In the genomic region with DNA sequence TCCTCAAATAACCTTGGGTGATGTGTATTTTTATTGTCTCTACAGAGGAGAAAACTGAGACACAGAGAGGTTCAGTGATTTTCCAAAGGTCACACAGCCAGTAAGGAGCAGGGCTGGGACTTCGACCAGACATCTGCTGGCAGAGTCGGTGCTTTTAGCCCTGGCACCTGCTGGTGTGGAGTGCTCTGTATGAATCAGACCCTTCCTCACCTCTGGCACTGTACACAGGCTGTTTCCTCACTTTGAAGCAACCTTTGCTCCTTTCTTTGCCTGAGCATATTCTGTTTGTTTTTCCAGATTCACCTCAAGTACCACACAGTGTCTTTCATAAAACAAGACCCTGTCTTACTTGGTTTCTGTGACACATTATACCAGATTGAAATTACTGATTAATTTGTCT, we compare ENCODE assay signal across 1 cellular context.
A peak's percentile ranks its signal among the peaks of the same experiment; 100 is the strongest.
TF ChIP-seq lines count a peak whose summit lies in the region.

No MANE protein-coding gene starts in this region.

TF ChIP-seq in HepG2, 621 proteins besides CTCF, POLR2A, EP300 and RAD21 (continued from another document and continues in another):
- TF ChIP-seq, protein P1, sequence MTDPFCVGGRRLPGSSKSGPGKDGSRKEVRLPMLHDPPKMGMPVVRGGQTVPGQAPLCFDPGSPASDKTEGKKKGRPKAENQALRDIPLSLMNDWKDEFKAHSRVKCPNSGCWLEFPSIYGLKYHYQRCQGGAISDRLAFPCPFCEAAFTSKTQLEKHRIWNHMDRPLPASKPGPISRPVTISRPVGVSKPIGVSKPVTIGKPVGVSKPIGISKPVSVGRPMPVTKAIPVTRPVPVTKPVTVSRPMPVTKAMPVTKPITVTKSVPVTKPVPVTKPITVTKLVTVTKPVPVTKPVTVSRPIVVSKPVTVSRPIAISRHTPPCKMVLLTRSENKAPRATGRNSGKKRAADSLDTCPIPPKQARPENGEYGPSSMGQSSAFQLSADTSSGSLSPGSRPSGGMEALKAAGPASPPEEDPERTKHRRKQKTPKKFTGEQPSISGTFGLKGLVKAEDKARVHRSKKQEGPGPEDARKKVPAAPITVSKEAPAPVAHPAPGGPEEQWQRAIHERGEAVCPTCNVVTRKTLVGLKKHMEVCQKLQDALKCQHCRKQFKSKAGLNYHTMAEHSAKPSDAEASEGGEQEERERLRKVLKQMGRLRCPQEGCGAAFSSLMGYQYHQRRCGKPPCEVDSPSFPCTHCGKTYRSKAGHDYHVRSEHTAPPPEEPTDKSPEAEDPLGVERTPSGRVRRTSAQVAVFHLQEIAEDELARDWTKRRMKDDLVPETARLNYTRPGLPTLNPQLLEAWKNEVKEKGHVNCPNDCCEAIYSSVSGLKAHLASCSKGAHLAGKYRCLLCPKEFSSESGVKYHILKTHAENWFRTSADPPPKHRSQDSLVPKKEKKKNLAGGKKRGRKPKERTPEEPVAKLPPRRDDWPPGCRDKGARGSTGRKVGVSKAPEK (CRISPR knock-in tag; IDR thresholded peaks at IDR 0.05; ENCODE audit: borderline replicate concordance), result no peak
- TF ChIP-seq SOX5 (CRISPR knock-in tag; IDR thresholded peaks at IDR 0.05; ENCODE audit: borderline replicate concordance), result peak; percentile 26
- TF ChIP-seq, protein P2, sequence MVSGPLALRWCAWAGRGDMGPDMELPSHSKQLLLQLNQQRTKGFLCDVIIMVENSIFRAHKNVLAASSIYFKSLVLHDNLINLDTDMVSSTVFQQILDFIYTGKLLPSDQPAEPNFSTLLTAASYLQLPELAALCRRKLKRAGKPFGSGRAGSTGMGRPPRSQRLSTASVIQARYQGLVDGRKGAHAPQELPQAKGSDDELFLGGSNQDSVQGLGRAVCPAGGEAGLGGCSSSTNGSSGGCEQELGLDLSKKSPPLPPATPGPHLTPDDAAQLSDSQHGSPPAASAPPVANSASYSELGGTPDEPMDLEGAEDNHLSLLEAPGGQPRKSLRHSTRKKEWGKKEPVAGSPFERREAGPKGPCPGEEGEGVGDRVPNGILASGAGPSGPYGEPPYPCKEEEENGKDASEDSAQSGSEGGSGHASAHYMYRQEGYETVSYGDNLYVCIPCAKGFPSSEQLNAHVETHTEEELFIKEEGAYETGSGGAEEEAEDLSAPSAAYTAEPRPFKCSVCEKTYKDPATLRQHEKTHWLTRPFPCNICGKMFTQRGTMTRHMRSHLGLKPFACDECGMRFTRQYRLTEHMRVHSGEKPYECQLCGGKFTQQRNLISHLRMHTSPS (CRISPR knock-in tag; IDR thresholded peaks at IDR 0.05; ENCODE audit: low read depth), result peak; percentile 84; the same call in 1 of the 2 replicates
- TF ChIP-seq, protein P3, sequence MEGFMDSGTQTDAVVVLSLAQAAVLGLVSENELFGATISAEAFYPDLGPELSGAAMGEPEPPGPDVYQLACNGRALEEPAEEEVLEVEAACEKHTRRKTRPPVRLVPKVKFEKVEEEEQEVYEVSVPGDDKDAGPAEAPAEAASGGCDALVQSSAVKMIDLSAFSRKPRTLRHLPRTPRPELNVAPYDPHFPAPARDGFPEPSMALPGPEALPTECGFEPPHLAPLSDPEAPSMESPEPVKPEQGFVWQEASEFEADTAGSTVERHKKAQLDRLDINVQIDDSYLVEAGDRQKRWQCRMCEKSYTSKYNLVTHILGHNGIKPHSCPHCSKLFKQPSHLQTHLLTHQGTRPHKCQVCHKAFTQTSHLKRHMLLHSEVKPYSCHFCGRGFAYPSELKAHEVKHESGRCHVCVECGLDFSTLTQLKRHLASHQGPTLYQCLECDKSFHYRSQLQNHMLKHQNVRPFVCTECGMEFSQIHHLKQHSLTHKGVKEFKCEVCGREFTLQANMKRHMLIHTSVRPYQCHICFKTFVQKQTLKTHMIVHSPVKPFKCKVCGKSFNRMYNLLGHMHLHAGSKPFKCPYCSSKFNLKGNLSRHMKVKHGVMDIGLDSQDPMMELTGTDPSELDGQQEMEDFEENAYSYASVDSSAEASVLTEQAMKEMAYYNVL (CRISPR knock-in tag; IDR thresholded peaks at IDR 0.05; ENCODE audit: borderline replicate concordance), result no peak
- TF ChIP-seq ZNF83 (CRISPR knock-in tag; IDR thresholded peaks at IDR 0.05; ENCODE audit: borderline replicate concordance), result no peak
- TF ChIP-seq MTA3 (CRISPR knock-in tag; IDR thresholded peaks at IDR 0.05), result no peak
- TF ChIP-seq ZNF75D (CRISPR knock-in tag; IDR thresholded peaks at IDR 0.05; ENCODE audit: borderline replicate concordance), result no peak
- TF ChIP-seq, protein P4, sequence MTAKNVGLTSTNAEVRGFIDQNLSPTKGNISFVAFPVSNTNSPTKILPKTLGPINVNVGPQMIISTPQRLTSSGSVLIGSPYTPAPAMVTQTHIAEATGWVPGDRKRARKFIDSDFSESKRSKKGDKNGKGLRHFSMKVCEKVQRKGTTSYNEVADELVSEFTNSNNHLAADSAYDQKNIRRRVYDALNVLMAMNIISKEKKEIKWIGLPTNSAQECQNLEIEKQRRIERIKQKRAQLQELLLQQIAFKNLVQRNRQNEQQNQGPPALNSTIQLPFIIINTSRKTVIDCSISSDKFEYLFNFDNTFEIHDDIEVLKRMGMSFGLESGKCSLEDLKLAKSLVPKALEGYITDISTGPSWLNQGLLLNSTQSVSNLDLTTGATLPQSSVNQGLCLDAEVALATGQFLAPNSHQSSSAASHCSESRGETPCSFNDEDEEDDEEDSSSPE (CRISPR knock-in tag; IDR thresholded peaks at IDR 0.05), result no peak
- peak; percentile 68; the same call in 1 of the 2 replicates for TF ChIP-seq TBX3 (IDR thresholded peaks at IDR 0.05; ENCODE audit: borderline replicate concordance)
- TF ChIP-seq, protein P5, sequence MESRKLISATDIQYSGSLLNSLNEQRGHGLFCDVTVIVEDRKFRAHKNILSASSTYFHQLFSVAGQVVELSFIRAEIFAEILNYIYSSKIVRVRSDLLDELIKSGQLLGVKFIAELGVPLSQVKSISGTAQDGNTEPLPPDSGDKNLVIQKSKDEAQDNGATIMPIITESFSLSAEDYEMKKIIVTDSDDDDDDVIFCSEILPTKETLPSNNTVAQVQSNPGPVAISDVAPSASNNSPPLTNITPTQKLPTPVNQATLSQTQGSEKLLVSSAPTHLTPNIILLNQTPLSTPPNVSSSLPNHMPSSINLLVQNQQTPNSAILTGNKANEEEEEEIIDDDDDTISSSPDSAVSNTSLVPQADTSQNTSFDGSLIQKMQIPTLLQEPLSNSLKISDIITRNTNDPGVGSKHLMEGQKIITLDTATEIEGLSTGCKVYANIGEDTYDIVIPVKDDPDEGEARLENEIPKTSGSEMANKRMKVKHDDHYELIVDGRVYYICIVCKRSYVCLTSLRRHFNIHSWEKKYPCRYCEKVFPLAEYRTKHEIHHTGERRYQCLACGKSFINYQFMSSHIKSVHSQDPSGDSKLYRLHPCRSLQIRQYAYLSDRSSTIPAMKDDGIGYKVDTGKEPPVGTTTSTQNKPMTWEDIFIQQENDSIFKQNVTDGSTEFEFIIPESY (CRISPR knock-in tag; IDR thresholded peaks at IDR 0.05), result no peak
- no peak for TF ChIP-seq NKX3-1 (CRISPR knock-in tag; IDR thresholded peaks at IDR 0.05)
- TF ChIP-seq HES4 (CRISPR knock-in tag; IDR thresholded peaks at IDR 0.05; ENCODE audit: borderline replicate concordance), result no peak
- no peak for TF ChIP-seq FOXA1 (IDR thresholded peaks at IDR 0.05)
- TF ChIP-seq FOXA1 (CRISPR knock-in tag; IDR thresholded peaks at IDR 0.05), result peak; percentile 80
- TF ChIP-seq, protein P6, sequence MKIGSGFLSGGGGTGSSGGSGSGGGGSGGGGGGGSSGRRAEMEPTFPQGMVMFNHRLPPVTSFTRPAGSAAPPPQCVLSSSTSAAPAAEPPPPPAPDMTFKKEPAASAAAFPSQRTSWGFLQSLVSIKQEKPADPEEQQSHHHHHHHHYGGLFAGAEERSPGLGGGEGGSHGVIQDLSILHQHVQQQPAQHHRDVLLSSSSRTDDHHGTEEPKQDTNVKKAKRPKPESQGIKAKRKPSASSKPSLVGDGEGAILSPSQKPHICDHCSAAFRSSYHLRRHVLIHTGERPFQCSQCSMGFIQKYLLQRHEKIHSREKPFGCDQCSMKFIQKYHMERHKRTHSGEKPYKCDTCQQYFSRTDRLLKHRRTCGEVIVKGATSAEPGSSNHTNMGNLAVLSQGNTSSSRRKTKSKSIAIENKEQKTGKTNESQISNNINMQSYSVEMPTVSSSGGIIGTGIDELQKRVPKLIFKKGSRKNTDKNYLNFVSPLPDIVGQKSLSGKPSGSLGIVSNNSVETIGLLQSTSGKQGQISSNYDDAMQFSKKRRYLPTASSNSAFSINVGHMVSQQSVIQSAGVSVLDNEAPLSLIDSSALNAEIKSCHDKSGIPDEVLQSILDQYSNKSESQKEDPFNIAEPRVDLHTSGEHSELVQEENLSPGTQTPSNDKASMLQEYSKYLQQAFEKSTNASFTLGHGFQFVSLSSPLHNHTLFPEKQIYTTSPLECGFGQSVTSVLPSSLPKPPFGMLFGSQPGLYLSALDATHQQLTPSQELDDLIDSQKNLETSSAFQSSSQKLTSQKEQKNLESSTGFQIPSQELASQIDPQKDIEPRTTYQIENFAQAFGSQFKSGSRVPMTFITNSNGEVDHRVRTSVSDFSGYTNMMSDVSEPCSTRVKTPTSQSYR (CRISPR knock-in tag; IDR thresholded peaks at IDR 0.05; ENCODE audit: borderline replicate concordance), result no peak; the same call in 1 of the 2 replicates
- TF ChIP-seq, protein P7, sequence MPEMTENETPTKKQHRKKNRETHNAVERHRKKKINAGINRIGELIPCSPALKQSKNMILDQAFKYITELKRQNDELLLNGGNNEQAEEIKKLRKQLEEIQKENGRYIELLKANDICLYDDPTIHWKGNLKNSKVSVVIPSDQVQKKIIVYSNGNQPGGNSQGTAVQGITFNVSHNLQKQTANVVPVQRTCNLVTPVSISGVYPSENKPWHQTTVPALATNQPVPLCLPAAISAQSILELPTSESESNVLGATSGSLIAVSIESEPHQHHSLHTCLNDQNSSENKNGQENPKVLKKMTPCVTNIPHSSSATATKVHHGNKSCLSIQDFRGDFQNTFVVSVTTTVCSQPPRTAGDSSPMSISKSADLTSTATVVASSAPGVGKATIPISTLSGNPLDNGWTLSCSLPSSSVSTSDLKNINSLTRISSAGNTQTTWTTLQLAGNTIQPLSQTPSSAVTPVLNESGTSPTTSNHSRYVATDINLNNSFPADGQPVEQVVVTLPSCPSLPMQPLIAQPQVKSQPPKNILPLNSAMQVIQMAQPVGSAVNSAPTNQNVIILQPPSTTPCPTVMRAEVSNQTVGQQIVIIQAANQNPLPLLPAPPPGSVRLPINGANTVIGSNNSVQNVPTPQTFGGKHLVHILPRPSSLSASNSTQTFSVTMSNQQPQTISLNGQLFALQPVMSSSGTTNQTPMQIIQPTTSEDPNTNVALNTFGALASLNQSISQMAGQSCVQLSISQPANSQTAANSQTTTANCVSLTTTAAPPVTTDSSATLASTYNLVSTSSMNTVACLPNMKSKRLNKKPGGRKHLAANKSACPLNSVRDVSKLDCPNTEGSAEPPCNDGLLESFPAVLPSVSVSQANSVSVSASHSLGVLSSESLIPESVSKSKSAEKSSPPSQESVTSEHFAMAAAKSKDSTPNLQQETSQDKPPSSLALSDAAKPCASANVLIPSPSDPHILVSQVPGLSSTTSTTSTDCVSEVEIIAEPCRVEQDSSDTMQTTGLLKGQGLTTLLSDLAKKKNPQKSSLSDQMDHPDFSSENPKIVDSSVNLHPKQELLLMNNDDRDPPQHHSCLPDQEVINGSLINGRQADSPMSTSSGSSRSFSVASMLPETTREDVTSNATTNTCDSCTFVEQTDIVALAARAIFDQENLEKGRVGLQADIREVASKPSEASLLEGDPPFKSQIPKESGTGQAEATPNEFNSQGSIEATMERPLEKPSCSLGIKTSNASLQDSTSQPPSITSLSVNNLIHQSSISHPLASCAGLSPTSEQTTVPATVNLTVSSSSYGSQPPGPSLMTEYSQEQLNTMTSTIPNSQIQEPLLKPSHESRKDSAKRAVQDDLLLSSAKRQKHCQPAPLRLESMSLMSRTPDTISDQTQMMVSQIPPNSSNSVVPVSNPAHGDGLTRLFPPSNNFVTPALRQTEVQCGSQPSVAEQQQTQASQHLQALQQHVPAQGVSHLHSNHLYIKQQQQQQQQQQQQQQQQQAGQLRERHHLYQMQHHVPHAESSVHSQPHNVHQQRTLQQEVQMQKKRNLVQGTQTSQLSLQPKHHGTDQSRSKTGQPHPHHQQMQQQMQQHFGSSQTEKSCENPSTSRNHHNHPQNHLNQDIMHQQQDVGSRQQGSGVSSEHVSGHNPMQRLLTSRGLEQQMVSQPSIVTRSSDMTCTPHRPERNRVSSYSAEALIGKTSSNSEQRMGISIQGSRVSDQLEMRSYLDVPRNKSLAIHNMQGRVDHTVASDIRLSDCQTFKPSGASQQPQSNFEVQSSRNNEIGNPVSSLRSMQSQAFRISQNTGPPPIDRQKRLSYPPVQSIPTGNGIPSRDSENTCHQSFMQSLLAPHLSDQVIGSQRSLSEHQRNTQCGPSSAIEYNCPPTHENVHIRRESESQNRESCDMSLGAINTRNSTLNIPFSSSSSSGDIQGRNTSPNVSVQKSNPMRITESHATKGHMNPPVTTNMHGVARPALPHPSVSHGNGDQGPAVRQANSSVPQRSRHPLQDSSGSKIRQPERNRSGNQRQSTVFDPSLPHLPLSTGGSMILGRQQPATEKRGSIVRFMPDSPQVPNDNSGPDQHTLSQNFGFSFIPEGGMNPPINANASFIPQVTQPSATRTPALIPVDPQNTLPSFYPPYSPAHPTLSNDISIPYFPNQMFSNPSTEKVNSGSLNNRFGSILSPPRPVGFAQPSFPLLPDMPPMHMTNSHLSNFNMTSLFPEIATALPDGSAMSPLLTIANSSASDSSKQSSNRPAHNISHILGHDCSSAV (CRISPR knock-in tag; IDR thresholded peaks at IDR 0.05; ENCODE audit: borderline replicate concordance), result no peak
- no peak for TF ChIP-seq KLF16 (CRISPR knock-in tag; IDR thresholded peaks at IDR 0.05)
- TF ChIP-seq, protein P8, sequence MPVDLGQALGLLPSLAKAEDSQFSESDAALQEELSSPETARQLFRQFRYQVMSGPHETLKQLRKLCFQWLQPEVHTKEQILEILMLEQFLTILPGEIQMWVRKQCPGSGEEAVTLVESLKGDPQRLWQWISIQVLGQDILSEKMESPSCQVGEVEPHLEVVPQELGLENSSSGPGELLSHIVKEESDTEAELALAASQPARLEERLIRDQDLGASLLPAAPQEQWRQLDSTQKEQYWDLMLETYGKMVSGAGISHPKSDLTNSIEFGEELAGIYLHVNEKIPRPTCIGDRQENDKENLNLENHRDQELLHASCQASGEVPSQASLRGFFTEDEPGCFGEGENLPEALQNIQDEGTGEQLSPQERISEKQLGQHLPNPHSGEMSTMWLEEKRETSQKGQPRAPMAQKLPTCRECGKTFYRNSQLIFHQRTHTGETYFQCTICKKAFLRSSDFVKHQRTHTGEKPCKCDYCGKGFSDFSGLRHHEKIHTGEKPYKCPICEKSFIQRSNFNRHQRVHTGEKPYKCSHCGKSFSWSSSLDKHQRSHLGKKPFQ (CRISPR knock-in tag; IDR thresholded peaks at IDR 0.05; ENCODE audit: insufficient replicate concordance), result no peak
- TF ChIP-seq RARA (CRISPR knock-in tag; IDR thresholded peaks at IDR 0.05), result peak; percentile 58
- TF ChIP-seq POGZ (CRISPR knock-in tag; IDR thresholded peaks at IDR 0.05), result 0 out of 2 replicates have a peak, but pooled peaks have one; percentile 50
- no peak for TF ChIP-seq KDM3A (CRISPR knock-in tag; IDR thresholded peaks at IDR 0.05; ENCODE audit: low read depth)
- peak; percentile 88; the same call in 1 of the 2 replicates for TF ChIP-seq RCOR2 (CRISPR knock-in tag; IDR thresholded peaks at IDR 0.05)
